ENCODE assay signal across 1 cellular context in the genomic region with DNA sequence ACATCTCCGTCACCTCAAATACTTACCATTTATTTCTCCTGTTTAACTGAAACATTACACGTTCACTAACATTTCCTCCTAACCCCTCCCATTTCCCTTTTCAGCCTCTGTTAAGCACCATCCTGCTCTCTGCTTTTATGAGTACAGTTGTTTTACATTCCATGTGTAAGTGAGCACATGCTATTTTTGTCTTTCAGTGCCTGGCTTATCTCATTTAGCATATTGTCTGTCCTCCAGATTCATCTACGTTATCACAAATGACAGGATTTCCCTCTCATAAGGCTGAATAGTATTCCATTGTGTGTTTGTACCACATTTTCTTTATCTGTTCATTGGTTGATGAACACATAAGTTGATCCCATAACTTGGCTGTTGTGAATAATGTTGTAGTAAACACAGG.
A peak's percentile ranks its signal among the peaks of the same experiment; 100 is the strongest.
TF ChIP-seq lines count a peak whose summit lies in the region.

No MANE protein-coding gene starts in this region.

TF ChIP-seq in K562, 482 proteins besides CTCF, POLR2A, EP300 and RAD21 (continued from another document and continues in another):
- TF ChIP-seq GTF3C2 (IDR thresholded peaks at IDR 0.05; ENCODE audit: borderline replicate concordance, extremely low read depth, insufficient read length) (no peak), ZNF766 (CRISPR knock-in tag; conservative IDR thresholded peaks at IDR 0.05) (peak; percentile 89; the same call in 1 of the 2 replicates), CEBPB (tag; IDR thresholded peaks at IDR 0.05) (no peak), ESRRB (CRISPR knock-in tag; IDR thresholded peaks at IDR 0.05; ENCODE audit: borderline replicate concordance) (no peak), PHB (CRISPR knock-in tag; IDR thresholded peaks at IDR 0.05) (no peak), FOS (IDR thresholded peaks at IDR 0.05; ENCODE audit: extremely low read depth, insufficient read length) (no peak), ZNF830 (CRISPR knock-in tag; IDR thresholded peaks at IDR 0.05) (no peak), MAX (CRISPR knock-in tag; IDR thresholded peaks at IDR 0.05) (no peak), NFE2 (IDR thresholded peaks at IDR 0.05; ENCODE audit: low read depth) (no peak), JUND (IDR thresholded peaks at IDR 0.05; ENCODE audit: borderline replicate concordance, low read depth, low read length) (peak; percentile 75; the same call in 1 of the 2 replicates), JUND (tag; IDR thresholded peaks at IDR 0.05; ENCODE audit: borderline replicate concordance, low read depth, low read length) (peak; percentile 77; the same call in 2 of the 3 replicates), SIRT6 (IDR thresholded peaks at IDR 0.05; ENCODE audit: low read depth, low read length) (no peak), ZNF583 (CRISPR knock-in tag; IDR thresholded peaks at IDR 0.05) (no peak), RFX1 (IDR thresholded peaks at IDR 0.05) (no peak), TFAP4 (CRISPR knock-in tag; IDR thresholded peaks at IDR 0.05; ENCODE audit: borderline replicate concordance) (no peak; the same call in 1 of the 2 replicates), ZBTB8A (IDR thresholded peaks at IDR 0.05; ENCODE audit: partially characterized antibody) (no peak), ELF4 (CRISPR knock-in tag; IDR thresholded peaks at IDR 0.05) (no peak), THAP12 (CRISPR knock-in tag; IDR thresholded peaks at IDR 0.05) (no peak), SIN3B (IDR thresholded peaks at IDR 0.05; ENCODE audit: low read depth) (no peak), ATF4 (CRISPR knock-in tag; IDR thresholded peaks at IDR 0.05) (no peak), PTTG1 (tag; IDR thresholded peaks at IDR 0.05; ENCODE audit: low read depth) (no peak), RAD51 (IDR thresholded peaks at IDR 0.05; ENCODE audit: borderline replicate concordance, low read depth) (0 out of 2 replicates have a peak, but pooled peaks have one; percentile 22), POLR2AphosphoS5 (IDR thresholded peaks at IDR 0.05; ENCODE audit: control insufficient read depth, insufficient read depth, low read depth, low read length) (peak; percentile 86), SUPT5H (IDR thresholded peaks at IDR 0.05) (no peak), HNRNPH1 (optimal IDR thresholded peaks at IDR 0.05; ENCODE audit: low read depth, low read length) (no peak), BRD9 (IDR thresholded peaks at IDR 0.05; ENCODE audit: low read depth, partially characterized antibody) (peak; percentile 58), BRD4 (IDR thresholded peaks at IDR 0.05) (no peak), KDM2B (CRISPR knock-in tag; IDR thresholded peaks at IDR 0.05) (no peak), ZNF324 (CRISPR knock-in tag; IDR thresholded peaks at IDR 0.05) (no peak), GTF2E2 (tag; IDR thresholded peaks at IDR 0.05) (no peak), SMC3 (conservative IDR thresholded peaks at IDR 0.05; ENCODE audit: insufficient read depth, low read depth, low read length) (no peak)
- TF ChIP-seq, protein P1, sequence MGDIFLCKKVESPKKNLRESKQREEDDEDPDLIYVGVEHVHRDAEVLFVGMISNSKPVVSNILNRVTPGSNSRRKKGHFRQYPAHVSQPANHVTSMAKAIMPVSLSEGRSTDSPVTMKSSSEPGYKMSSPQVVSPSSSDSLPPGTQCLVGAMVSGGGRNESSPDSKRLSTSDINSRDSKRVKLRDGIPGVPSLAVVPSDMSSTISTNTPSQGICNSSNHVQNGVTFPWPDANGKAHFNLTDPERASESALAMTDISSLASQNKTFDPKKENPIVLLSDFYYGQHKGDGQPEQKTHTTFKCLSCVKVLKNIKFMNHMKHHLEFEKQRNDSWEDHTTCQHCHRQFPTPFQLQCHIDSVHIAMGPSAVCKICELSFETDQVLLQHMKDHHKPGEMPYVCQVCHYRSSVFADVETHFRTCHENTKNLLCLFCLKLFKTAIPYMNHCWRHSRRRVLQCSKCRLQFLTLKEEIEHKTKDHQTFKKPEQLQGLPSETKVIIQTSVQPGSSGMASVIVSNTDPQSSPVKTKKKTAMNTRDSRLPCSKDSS (IDR thresholded peaks at IDR 0.05; ENCODE audit: low read depth, partially characterized antibody): no peak
- TF ChIP-seq, protein P2, sequence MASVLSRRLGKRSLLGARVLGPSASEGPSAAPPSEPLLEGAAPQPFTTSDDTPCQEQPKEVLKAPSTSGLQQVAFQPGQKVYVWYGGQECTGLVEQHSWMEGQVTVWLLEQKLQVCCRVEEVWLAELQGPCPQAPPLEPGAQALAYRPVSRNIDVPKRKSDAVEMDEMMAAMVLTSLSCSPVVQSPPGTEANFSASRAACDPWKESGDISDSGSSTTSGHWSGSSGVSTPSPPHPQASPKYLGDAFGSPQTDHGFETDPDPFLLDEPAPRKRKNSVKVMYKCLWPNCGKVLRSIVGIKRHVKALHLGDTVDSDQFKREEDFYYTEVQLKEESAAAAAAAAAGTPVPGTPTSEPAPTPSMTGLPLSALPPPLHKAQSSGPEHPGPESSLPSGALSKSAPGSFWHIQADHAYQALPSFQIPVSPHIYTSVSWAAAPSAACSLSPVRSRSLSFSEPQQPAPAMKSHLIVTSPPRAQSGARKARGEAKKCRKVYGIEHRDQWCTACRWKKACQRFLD (CRISPR knock-in tag; IDR thresholded peaks at IDR 0.05): no peak
- TF ChIP-seq, protein P3, sequence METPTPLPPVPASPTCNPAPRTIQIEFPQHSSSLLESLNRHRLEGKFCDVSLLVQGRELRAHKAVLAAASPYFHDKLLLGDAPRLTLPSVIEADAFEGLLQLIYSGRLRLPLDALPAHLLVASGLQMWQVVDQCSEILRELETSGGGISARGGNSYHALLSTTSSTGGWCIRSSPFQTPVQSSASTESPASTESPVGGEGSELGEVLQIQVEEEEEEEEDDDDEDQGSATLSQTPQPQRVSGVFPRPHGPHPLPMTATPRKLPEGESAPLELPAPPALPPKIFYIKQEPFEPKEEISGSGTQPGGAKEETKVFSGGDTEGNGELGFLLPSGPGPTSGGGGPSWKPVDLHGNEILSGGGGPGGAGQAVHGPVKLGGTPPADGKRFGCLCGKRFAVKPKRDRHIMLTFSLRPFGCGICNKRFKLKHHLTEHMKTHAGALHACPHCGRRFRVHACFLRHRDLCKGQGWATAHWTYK (CRISPR knock-in tag; IDR thresholded peaks at IDR 0.05): no peak
- TF ChIP-seq, protein P4, sequence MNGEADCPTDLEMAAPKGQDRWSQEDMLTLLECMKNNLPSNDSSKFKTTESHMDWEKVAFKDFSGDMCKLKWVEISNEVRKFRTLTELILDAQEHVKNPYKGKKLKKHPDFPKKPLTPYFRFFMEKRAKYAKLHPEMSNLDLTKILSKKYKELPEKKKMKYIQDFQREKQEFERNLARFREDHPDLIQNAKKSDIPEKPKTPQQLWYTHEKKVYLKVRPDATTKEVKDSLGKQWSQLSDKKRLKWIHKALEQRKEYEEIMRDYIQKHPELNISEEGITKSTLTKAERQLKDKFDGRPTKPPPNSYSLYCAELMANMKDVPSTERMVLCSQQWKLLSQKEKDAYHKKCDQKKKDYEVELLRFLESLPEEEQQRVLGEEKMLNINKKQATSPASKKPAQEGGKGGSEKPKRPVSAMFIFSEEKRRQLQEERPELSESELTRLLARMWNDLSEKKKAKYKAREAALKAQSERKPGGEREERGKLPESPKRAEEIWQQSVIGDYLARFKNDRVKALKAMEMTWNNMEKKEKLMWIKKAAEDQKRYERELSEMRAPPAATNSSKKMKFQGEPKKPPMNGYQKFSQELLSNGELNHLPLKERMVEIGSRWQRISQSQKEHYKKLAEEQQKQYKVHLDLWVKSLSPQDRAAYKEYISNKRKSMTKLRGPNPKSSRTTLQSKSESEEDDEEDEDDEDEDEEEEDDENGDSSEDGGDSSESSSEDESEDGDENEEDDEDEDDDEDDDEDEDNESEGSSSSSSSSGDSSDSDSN (IDR thresholded peaks at IDR 0.05; ENCODE audit: borderline replicate concordance in 1 of 2, low read depth in 2 of 2, low read length in 2 of 2): no peak
- TF ChIP-seq, protein P5, sequence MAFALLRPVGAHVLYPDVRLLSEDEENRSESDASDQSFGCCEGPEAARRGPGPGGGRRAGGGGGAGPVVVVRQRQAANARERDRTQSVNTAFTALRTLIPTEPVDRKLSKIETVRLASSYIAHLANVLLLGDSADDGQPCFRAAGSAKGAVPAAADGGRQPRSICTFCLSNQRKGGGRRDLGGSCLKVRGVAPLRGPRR (CRISPR knock-in tag; IDR thresholded peaks at IDR 0.05): no peak
- TF ChIP-seq, protein P6, sequence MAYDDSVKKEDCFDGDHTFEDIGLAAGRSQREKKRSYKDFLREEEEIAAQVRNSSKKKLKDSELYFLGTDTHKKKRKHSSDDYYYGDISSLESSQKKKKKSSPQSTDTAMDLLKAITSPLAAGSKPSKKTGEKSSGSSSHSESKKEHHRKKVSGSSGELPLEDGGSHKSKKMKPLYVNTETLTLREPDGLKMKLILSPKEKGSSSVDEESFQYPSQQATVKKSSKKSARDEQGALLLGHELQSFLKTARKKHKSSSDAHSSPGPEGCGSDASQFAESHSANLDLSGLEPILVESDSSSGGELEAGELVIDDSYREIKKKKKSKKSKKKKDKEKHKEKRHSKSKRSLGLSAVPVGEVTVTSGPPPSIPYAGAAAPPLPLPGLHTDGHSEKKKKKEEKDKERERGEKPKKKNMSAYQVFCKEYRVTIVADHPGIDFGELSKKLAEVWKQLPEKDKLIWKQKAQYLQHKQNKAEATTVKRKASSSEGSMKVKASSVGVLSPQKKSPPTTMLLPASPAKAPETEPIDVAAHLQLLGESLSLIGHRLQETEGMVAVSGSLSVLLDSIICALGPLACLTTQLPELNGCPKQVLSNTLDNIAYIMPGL (CRISPR knock-in tag; IDR thresholded peaks at IDR 0.05): no peak
- TF ChIP-seq, protein P7, sequence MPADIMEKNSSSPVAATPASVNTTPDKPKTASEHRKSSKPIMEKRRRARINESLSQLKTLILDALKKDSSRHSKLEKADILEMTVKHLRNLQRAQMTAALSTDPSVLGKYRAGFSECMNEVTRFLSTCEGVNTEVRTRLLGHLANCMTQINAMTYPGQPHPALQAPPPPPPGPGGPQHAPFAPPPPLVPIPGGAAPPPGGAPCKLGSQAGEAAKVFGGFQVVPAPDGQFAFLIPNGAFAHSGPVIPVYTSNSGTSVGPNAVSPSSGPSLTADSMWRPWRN (IDR thresholded peaks at IDR 0.05; ENCODE audit: low read depth): peak; percentile 82
